Comparison of ENCODE assay signal across 3 cellular contexts in genomic region chr4:73989928-73990327, GRCh38.
TF ChIP-seq lines count a peak whose summit lies in the region.

No MANE protein-coding gene starts in this region.

TF ChIP-seq in HEK293, 187 proteins besides CTCF, POLR2A, EP300 and RAD21 (continues in another document):
- TF ChIP-seq ZSCAN5A (tag by site-specific recombination; IDR thresholded peaks at IDR 0.05) (no peak), ZNF404 (tag by site-specific recombination; IDR thresholded peaks at IDR 0.05) (no peak), TCF7L2 (IDR thresholded peaks at IDR 0.05; ENCODE audit: borderline replicate concordance, low read depth, low read length) (peak; percentile 67), SP7 (tag by site-specific recombination; IDR thresholded peaks at IDR 0.05) (peak; percentile 87), ZBTB8A (tag by site-specific recombination; IDR thresholded peaks at IDR 0.05) (no peak), ZNF571 (tag by site-specific recombination; IDR thresholded peaks at IDR 0.05) (no peak), ZNF843 (tag by site-specific recombination; IDR thresholded peaks at IDR 0.05) (peak; percentile 53; the same call in 1 of the 2 replicates), WT1 (tag by site-specific recombination; IDR thresholded peaks at IDR 0.05) (peak; percentile 81), ZNF768 (tag by site-specific recombination; IDR thresholded peaks at IDR 0.05) (no peak), FEZF1 (tag by site-specific recombination; IDR thresholded peaks at IDR 0.05) (peak; percentile 74), TRIM28 (IDR thresholded peaks at IDR 0.05; ENCODE audit: borderline replicate concordance, low read length) (no peak), ZNF146 (tag by site-specific recombination; IDR thresholded peaks at IDR 0.05) (no peak), ZSCAN30 (tag by site-specific recombination; IDR thresholded peaks at IDR 0.05) (no peak), BCL11A (tag by site-specific recombination; IDR thresholded peaks at IDR 0.05; ENCODE audit: low read depth) (no peak), ZNF155 (tag by site-specific recombination; IDR thresholded peaks at IDR 0.05) (no peak), PRDM6 (tag by site-specific recombination; IDR thresholded peaks at IDR 0.05) (peak; percentile 36; the same call in 1 of the 2 replicates), HOXA7 (CRISPR knock-in tag; IDR thresholded peaks at IDR 0.05; ENCODE audit: borderline replicate concordance) (no peak), IKZF3 (tag by site-specific recombination; IDR thresholded peaks at IDR 0.05) (peak; percentile 78), ZNF76 (tag by site-specific recombination; IDR thresholded peaks at IDR 0.05; ENCODE audit: borderline replicate concordance, low read depth) (no peak)
- TF ChIP-seq, protein P1, sequence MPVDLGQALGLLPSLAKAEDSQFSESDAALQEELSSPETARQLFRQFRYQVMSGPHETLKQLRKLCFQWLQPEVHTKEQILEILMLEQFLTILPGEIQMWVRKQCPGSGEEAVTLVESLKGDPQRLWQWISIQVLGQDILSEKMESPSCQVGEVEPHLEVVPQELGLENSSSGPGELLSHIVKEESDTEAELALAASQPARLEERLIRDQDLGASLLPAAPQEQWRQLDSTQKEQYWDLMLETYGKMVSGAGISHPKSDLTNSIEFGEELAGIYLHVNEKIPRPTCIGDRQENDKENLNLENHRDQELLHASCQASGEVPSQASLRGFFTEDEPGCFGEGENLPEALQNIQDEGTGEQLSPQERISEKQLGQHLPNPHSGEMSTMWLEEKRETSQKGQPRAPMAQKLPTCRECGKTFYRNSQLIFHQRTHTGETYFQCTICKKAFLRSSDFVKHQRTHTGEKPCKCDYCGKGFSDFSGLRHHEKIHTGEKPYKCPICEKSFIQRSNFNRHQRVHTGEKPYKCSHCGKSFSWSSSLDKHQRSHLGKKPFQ (tag by site-specific recombination; IDR thresholded peaks at IDR 0.05) = no peak

TF ChIP-seq in HEK293T, 16 proteins besides CTCF, POLR2A, EP300 and RAD21:
- TF ChIP-seq L3MBTL2 (conservative IDR thresholded peaks at IDR 0.05) (no peak), SP1 (IDR thresholded peaks at IDR 0.05) (no peak), ARNT (IDR thresholded peaks at IDR 0.05) (peak; percentile 89), FOXM1 (IDR thresholded peaks at IDR 0.05; ENCODE audit: borderline replicate concordance) (no peak), CTBP1 (IDR thresholded peaks at IDR 0.05; ENCODE audit: borderline replicate concordance) (peak; percentile 54; the same call in 1 of the 2 replicates), ZNF384 (IDR thresholded peaks at IDR 0.05) (no peak)
- TF ChIP-seq, protein P2, sequence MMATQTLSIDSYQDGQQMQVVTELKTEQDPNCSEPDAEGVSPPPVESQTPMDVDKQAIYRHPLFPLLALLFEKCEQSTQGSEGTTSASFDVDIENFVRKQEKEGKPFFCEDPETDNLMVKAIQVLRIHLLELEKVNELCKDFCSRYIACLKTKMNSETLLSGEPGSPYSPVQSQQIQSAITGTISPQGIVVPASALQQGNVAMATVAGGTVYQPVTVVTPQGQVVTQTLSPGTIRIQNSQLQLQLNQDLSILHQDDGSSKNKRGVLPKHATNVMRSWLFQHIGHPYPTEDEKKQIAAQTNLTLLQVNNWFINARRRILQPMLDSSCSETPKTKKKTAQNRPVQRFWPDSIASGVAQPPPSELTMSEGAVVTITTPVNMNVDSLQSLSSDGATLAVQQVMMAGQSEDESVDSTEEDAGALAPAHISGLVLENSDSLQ (IDR thresholded peaks at IDR 0.05) = peak; percentile 96

TF ChIP-seq in H1, 55 proteins besides CTCF, POLR2A, EP300 and RAD21:
- TF ChIP-seq, protein P3, sequence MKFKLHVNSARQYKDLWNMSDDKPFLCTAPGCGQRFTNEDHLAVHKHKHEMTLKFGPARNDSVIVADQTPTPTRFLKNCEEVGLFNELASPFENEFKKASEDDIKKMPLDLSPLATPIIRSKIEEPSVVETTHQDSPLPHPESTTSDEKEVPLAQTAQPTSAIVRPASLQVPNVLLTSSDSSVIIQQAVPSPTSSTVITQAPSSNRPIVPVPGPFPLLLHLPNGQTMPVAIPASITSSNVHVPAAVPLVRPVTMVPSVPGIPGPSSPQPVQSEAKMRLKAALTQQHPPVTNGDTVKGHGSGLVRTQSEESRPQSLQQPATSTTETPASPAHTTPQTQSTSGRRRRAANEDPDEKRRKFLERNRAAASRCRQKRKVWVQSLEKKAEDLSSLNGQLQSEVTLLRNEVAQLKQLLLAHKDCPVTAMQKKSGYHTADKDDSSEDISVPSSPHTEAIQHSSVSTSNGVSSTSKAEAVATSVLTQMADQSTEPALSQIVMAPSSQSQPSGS (IDR thresholded peaks at IDR 0.05; ENCODE audit: low read length) = no peak
- TF ChIP-seq SUZ12 (IDR thresholded peaks at IDR 0.05; ENCODE audit: low read length) (no peak), JUN (IDR thresholded peaks at IDR 0.05; ENCODE audit: low read depth, low read length) (no peak), KDM5A (IDR thresholded peaks at IDR 0.05; ENCODE audit: low read length) (no peak), MAX (IDR thresholded peaks at IDR 0.05) (no peak), KDM1A (IDR thresholded peaks at IDR 0.05; ENCODE audit: borderline replicate concordance, low read length) (no peak), NRF1 (IDR thresholded peaks at IDR 0.05; ENCODE audit: low read depth, low read length) (no peak), CHD1 (IDR thresholded peaks at IDR 0.05; ENCODE audit: low read depth, low read length) (no peak), TEAD4 (IDR thresholded peaks at IDR 0.05; ENCODE audit: low read depth, low read length) (no peak), POU5F1 (IDR thresholded peaks at IDR 0.05; ENCODE audit: low read depth, low read length) (no peak), CREB1 (IDR thresholded peaks at IDR 0.05) (no peak), ASH2L (IDR thresholded peaks at IDR 0.05; ENCODE audit: low read length) (no peak), SIX5 (IDR thresholded peaks at IDR 0.05; ENCODE audit: low read depth, low read length) (no peak), SIRT6 (IDR thresholded peaks at IDR 0.05; ENCODE audit: low read length) (no peak), EGR1 (IDR thresholded peaks at IDR 0.05; ENCODE audit: borderline replicate concordance, low read depth, low read length) (no peak), RFX5 (IDR thresholded peaks at IDR 0.05; ENCODE audit: borderline replicate concordance, low read depth, low read length) (no peak), HDAC2 (IDR thresholded peaks at IDR 0.05; ENCODE audit: borderline replicate concordance in 1 of 2, low read depth in 2 of 2, low read length in 2 of 2) (no peak), BACH1 (IDR thresholded peaks at IDR 0.05; ENCODE audit: low read length) (no peak)
- TF ChIP-seq, protein P4, sequence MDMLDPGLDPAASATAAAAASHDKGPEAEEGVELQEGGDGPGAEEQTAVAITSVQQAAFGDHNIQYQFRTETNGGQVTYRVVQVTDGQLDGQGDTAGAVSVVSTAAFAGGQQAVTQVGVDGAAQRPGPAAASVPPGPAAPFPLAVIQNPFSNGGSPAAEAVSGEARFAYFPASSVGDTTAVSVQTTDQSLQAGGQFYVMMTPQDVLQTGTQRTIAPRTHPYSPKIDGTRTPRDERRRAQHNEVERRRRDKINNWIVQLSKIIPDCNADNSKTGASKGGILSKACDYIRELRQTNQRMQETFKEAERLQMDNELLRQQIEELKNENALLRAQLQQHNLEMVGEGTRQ (IDR thresholded peaks at IDR 0.05; ENCODE audit: low read length) = no peak
- TF ChIP-seq, protein P5, sequence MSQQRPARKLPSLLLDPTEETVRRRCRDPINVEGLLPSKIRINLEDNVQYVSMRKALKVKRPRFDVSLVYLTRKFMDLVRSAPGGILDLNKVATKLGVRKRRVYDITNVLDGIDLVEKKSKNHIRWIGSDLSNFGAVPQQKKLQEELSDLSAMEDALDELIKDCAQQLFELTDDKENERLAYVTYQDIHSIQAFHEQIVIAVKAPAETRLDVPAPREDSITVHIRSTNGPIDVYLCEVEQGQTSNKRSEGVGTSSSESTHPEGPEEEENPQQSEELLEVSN (IDR thresholded peaks at IDR 0.05) = no peak
